13 cellular contexts compared by ENCODE assay signal in the genomic region with DNA sequence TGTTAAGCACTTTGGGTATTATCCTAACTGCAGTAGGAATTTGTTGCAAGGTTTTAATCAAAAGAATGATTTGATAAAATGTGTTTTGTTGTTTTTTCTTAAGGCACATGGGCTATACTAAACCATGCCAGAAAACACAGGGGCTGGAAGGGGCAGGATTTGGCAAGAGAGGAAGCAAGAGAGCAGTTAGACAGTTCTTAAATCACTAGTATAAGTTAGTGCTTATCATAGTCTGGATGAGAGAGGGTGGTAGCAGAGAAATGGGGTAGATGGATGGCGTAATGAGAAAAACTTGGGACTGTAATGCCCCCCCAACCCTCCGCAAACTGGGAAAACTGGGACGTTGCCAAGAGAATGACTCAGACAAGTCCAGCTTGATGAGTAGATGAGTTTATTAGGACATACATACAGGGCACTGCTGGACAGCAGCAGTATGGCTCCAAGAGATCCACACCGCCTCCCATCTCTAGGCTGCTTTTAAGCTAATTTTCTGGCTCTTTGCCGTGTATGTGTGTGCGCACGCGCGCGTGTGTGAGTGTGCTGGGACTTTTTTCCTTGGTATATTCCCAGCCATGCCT.
DNase-seq lines count a peak whose midpoint lies in the region; ATAC-seq and TF ChIP-seq lines count a peak whose summit lies in the region.
"Had no signal": no experiment of that assay in that cellular context is flagged by ENCODE, and none has a peak within 500 bp of the region (broad histone marks: within the 10 kb centered on the region; RNA-seq: fewer than 3 reads in every experiment).

No MANE protein-coding gene starts in this region.

- peaks cover 0 to 26% of the 10 kb centered on the region in 2 experiments for H3K36me3 ChIP-seq in SK-N-SH (replicated peaks in 1 of 2; ENCODE audit: control insufficient read depth in 1 of 2, insufficient read depth in 2 of 2, low read length in 1 of 2)

- DNase-seq in HCEC 1CT (peak; percentile 38), SK-N-SH (no peak), fibroblast of villous mesenchyme (ENCODE audit: low read depth) (peak; percentile 95), renal cortical epithelial cell (ENCODE audit: low read depth) (peak; percentile 25), HUDEP-2 (lab: John Stamatoyannopoulos, UW; ENCODE audit: unreplicated experiment in 76 of 76) (no peak)
- DNase-seq: activated CD4-positive, alpha-beta T cell treated with anti-CD3 and anti-CD28 coated beads for 36 hours; activated gamma-delta T cell; Calu3; SHP77 treated with DMSO at 0.1 percent for 48 hours; stimulated activated CD4-positive, alpha-beta T cell treated with anti-CD3 and anti-CD28 coated beads, Interleukin-4, amount 100 ng/mL, for 4 hours had no signal

- POLR2A ChIA-PET in SK-N-SH (lab: Yijun Ruan, JAX): no interaction called here

- H4K20me1 ChIP-seq in SK-N-SH (ENCODE audit: insufficient read depth): peaks cover 13% of the 10 kb centered on the region; the same call in 1 of the 2 replicates

- TF ChIP-seq EP300 in SK-N-SH (IDR thresholded peaks at IDR 0.05; ENCODE audit: borderline replicate concordance in 1 of 2, low read depth in 1 of 2, low read length in 1 of 2): no peak

- H3K27ac ChIP-seq in SK-N-SH (ENCODE audit: low read depth in 2 of 2, low read length in 1 of 2): peak overlapping the region in 1 of 2 experiments; percentile 54; a peak in 1 of 4 replicates

- no peak overlapping the region for H2AFZ ChIP-seq in SK-N-SH (ENCODE audit: low read depth)

- H3K27me3 ChIP-seq in SK-N-SH (ENCODE audit: insufficient read depth): no peaks in the 10 kb centered on the region

- ATAC-seq in HG02610 (IDR thresholded peaks at IDR 0.05; ENCODE audit: unreplicated experiment) (no peak), HG02884 (IDR thresholded peaks at IDR 0.05; ENCODE audit: unreplicated experiment) (no peak), HG02970 (IDR thresholded peaks at IDR 0.05; ENCODE audit: low FRiP score, unreplicated experiment) (no peak)
- ATAC-seq: activated CD4-positive, alpha-beta T cell treated with anti-CD3 and anti-CD28 coated beads for 36 hours had no signal

- H3K9ac ChIP-seq in SK-N-SH: no peak overlapping the region

- no peaks in the 10 kb centered on the region for H3K9me2 ChIP-seq in SK-N-SH

- H3K4me3 ChIP-seq in SK-N-SH (ENCODE audit: low read depth in 2 of 2, low read length in 1 of 2) (no peak overlapping the region), fibroblast of villous mesenchyme (ENCODE audit: low read depth, low read length) (no peak overlapping the region)

- peaks cover 4 to 5% of the 10 kb centered on the region in 2 experiments; a peak in 1 of 4 replicates for H3K4me1 ChIP-seq in SK-N-SH (ENCODE audit: control insufficient read depth in 1 of 2, insufficient read depth in 2 of 2, low read depth in 1 of 2, low read length in 1 of 2)

- peaks cover 3% of the 10 kb centered on the region; the same call in 1 of the 2 replicates for H3K79me2 ChIP-seq in SK-N-SH (ENCODE audit: insufficient read depth)

- H3F3A ChIP-seq in SK-N-SH (replicated peaks; ENCODE audit: insufficient read depth): peaks cover 30% of the 10 kb centered on the region

- WGBS in SK-N-SH (ENCODE audit: low lambda C conversion rate): 56% methylated on average over 10 of the region's 10 CpGs

- CTCF ChIA-PET in SK-N-SH (lab: Yijun Ruan, JAX): interaction anchor here (1.0 to 4.8 kb wide), 5 partner anchors 18 to 522 kb away, joined by 3 to 23 read pairs (median 3); no protein-coding TSS in a partner anchor

- no peak for TF ChIP-seq CTCF in SK-N-SH (IDR thresholded peaks at IDR 0.05)
- TF ChIP-seq CTCF in fibroblast of villous mesenchyme (IDR thresholded peaks at IDR 0.05; ENCODE audit: insufficient read depth, low read depth, low read length): no peak

- no peak for TF ChIP-seq RAD21 in SK-N-SH (IDR thresholded peaks at IDR 0.05; ENCODE audit: low read length)

- 0 out of 2 replicates have a peak overlapping the region, but pooled peaks have one; percentile 27 for H3K4me2 ChIP-seq in SK-N-SH

- H3K9me3 ChIP-seq in SK-N-SH: no peaks in the 10 kb centered on the region

TF ChIP-seq in SK-N-SH, 30 proteins besides CTCF, POLR2A, EP300 and RAD21:
- TF ChIP-seq SMC3 (IDR thresholded peaks at IDR 0.05; ENCODE audit: low read depth, low read length): no peak
- no peak for TF ChIP-seq ELF1 (IDR thresholded peaks at IDR 0.05)
- peak; percentile 64 for TF ChIP-seq JUND (IDR thresholded peaks at IDR 0.05)
- TF ChIP-seq, protein P1, sequence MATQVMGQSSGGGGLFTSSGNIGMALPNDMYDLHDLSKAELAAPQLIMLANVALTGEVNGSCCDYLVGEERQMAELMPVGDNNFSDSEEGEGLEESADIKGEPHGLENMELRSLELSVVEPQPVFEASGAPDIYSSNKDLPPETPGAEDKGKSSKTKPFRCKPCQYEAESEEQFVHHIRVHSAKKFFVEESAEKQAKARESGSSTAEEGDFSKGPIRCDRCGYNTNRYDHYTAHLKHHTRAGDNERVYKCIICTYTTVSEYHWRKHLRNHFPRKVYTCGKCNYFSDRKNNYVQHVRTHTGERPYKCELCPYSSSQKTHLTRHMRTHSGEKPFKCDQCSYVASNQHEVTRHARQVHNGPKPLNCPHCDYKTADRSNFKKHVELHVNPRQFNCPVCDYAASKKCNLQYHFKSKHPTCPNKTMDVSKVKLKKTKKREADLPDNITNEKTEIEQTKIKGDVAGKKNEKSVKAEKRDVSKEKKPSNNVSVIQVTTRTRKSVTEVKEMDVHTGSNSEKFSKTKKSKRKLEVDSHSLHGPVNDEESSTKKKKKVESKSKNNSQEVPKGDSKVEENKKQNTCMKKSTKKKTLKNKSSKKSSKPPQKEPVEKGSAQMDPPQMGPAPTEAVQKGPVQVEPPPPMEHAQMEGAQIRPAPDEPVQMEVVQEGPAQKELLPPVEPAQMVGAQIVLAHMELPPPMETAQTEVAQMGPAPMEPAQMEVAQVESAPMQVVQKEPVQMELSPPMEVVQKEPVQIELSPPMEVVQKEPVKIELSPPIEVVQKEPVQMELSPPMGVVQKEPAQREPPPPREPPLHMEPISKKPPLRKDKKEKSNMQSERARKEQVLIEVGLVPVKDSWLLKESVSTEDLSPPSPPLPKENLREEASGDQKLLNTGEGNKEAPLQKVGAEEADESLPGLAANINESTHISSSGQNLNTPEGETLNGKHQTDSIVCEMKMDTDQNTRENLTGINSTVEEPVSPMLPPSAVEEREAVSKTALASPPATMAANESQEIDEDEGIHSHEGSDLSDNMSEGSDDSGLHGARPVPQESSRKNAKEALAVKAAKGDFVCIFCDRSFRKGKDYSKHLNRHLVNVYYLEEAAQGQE (IDR thresholded peaks at IDR 0.05; ENCODE audit: low read depth, low read length): peak; percentile 94
- no peak for TF ChIP-seq FOXJ3 (CRISPR knock-in tag; IDR thresholded peaks at IDR 0.05)
- 0 out of 2 replicates have a peak, but pooled peaks have one; percentile 17 for TF ChIP-seq TCF12 (IDR thresholded peaks at IDR 0.05)
- no peak for TF ChIP-seq GABPA (IDR thresholded peaks at IDR 0.05; ENCODE audit: low read depth)
- no peak for TF ChIP-seq CHD2 (IDR thresholded peaks at IDR 0.05; ENCODE audit: low read length, partially characterized antibody)
- no peak for TF ChIP-seq MEF2A (IDR thresholded peaks at IDR 0.05; ENCODE audit: borderline replicate concordance, low read depth)
- TF ChIP-seq NFIC (IDR thresholded peaks at IDR 0.05; ENCODE audit: borderline replicate concordance): peak; percentile 88
- TF ChIP-seq TAF1 (IDR thresholded peaks at IDR 0.05; ENCODE audit: borderline replicate concordance, low read depth, low read length): no peak
- peak; percentile 76 for TF ChIP-seq FOSL2 (IDR thresholded peaks at IDR 0.05; ENCODE audit: borderline replicate concordance, low read depth)
- TF ChIP-seq POLR2AphosphoS5 (IDR thresholded peaks at IDR 0.05; ENCODE audit: low read depth, low read length): no peak
- TF ChIP-seq GATA2 (CRISPR knock-in tag; IDR thresholded peaks at IDR 0.05): no peak
- TF ChIP-seq, protein P2, sequence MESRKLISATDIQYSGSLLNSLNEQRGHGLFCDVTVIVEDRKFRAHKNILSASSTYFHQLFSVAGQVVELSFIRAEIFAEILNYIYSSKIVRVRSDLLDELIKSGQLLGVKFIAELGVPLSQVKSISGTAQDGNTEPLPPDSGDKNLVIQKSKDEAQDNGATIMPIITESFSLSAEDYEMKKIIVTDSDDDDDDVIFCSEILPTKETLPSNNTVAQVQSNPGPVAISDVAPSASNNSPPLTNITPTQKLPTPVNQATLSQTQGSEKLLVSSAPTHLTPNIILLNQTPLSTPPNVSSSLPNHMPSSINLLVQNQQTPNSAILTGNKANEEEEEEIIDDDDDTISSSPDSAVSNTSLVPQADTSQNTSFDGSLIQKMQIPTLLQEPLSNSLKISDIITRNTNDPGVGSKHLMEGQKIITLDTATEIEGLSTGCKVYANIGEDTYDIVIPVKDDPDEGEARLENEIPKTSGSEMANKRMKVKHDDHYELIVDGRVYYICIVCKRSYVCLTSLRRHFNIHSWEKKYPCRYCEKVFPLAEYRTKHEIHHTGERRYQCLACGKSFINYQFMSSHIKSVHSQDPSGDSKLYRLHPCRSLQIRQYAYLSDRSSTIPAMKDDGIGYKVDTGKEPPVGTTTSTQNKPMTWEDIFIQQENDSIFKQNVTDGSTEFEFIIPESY (IDR thresholded peaks at IDR 0.05; ENCODE audit: borderline replicate concordance, low read depth): no peak
- TF ChIP-seq, protein P3, sequence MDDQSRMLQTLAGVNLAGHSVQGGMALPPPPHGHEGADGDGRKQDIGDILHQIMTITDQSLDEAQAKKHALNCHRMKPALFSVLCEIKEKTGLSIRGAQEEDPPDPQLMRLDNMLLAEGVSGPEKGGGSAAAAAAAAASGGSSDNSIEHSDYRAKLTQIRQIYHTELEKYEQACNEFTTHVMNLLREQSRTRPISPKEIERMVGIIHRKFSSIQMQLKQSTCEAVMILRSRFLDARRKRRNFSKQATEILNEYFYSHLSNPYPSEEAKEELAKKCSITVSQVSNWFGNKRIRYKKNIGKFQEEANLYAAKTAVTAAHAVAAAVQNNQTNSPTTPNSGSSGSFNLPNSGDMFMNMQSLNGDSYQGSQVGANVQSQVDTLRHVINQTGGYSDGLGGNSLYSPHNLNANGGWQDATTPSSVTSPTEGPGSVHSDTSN (IDR thresholded peaks at IDR 0.05): peak; percentile 68

Comparison
In these comparisons a context has a peak if more than half of its experiments do, and no peak if none do; other contexts are left out.
1. DNase-seq: peak in HCEC 1CT (single experiment), fibroblast of villous mesenchyme (single experiment) and renal cortical epithelial cell (single experiment); none in SK-N-SH (single experiment) and HUDEP-2 (0 of 76).